Comparison of ENCODE assay signal across 15 cellular contexts in the genomic region with DNA sequence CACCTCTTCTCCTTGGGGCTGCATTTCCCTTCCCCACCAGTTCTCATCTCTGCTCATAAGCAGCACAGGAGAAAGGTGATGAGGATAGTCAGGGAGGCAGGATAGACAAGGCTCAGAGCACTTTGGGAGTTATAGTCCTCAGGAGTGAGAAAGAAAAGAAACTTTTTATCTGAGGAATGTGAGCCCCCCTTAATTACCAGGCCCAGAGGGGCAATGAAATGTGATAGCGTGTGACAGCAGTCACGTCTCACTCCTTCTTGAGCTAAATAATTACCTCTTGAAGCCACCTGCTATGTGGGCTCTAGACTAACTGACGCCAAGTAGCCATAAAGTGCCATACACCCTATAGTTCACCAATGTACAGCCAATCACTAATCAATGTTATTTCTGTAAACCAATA.
A peak's percentile ranks its signal among the peaks of the same experiment; 100 is the strongest.
DNase-seq lines count a peak whose midpoint lies in the region; ATAC-seq and TF ChIP-seq lines count a peak whose summit lies in the region.
"Had no signal": no experiment of that assay in that cellular context is flagged by ENCODE, and none has a peak within 500 bp of the region (broad histone marks: within the 10 kb centered on the region; RNA-seq: fewer than 3 reads in every experiment).

No MANE protein-coding gene starts in this region.

- H3K4me3 ChIP-seq in Panc1 (ENCODE audit: low read depth in 2 of 2, low read length in 2 of 2): no peak overlapping the region
- no peak overlapping the region for H3K4me3 ChIP-seq in neural progenitor cell

- no TSS peak for BruUV-seq in Panc1 (replicated peaks; lab: Mats Ljungman, UMichigan)

- no peaks in the 10 kb centered on the region for H3K27me3 ChIP-seq in Panc1 (ENCODE audit: control insufficient read depth, insufficient read depth, low read length)
- H3K27me3 ChIP-seq in neural progenitor cell: no peaks in the 10 kb centered on the region

- POLR2A ChIA-PET in Panc1 (lab: Charles Lee): no interaction called here

- H3K4me1 Mint-ChIP-seq in neural progenitor cell: peaks cover 21% of the 10 kb centered on the region
- H3K4me1 Mint-ChIP-seq: CD14-positive monocyte had no signal

- H3K9me3 Mint-ChIP-seq in neural progenitor cell: peaks cover 17% of the 10 kb centered on the region

- H3K36me3 Mint-ChIP-seq in neural progenitor cell: no peaks in the 10 kb centered on the region
- H3K36me3 Mint-ChIP-seq: CD14-positive monocyte had no signal

- H3F3A ChIP-seq in neural progenitor cell (ENCODE audit: low read depth): no peaks in the 10 kb centered on the region

- H3K36me3 ChIP-seq in Panc1 (ENCODE audit: control insufficient read depth, insufficient read depth, low read length) (no peaks in the 10 kb centered on the region), neural progenitor cell (no peaks in the 10 kb centered on the region)

- no peaks in the 10 kb centered on the region for H4K20me1 ChIP-seq in neural progenitor cell (ENCODE audit: low read depth)

- no peaks in the 10 kb centered on the region; the same call in 1 of the 2 replicates for H3K4me1 ChIP-seq in Panc1 (ENCODE audit: control insufficient read depth, insufficient read depth, low read length)
- peaks cover 15% of the 10 kb centered on the region for H3K4me1 ChIP-seq in neural progenitor cell

- CTCF ChIA-PET in Panc1 (lab: Charles Lee): no interaction called here

- H3K79me2 ChIP-seq in neural progenitor cell (ENCODE audit: low read depth): no peaks in the 10 kb centered on the region

- intact Hi-C loops in Panc1 (cut with micrococcal nuclease; ENCODE audit: unreplicated experiment): no loop called here
- intact Hi-C loops in left colon (cut with DNase I, micrococcal nuclease): no loop called here

- H2AFZ ChIP-seq in neural progenitor cell (replicated peaks): peak overlapping the region; percentile 22

- no peak overlapping the region for H3K4me2 ChIP-seq in neural progenitor cell

- H3K9ac ChIP-seq in neural progenitor cell: no peak overlapping the region

- peak; percentile 43 for DNase-seq in NCI-H748 (lab: John Stamatoyannopoulos, UW; ENCODE audit: unreplicated experiment)
- DNase-seq in NCI-H748 treated with DMSO at 0.1 percent for 48 hours (lab: John Stamatoyannopoulos, UW): no peak
- DNase-seq in NCI-H128 (lab: John Stamatoyannopoulos, UW; ENCODE audit: unreplicated experiment): peak; percentile 42
- no peak for DNase-seq in Panc1 (ENCODE audit: low read depth, low spot score)
- peak; percentile 7 for DNase-seq in neural progenitor cell (ENCODE audit: low spot score)
- no peak for DNase-seq in midbrain (lab: John Stamatoyannopoulos, UW)
- no peak for DNase-seq in left colon
- no peak for DNase-seq in NCI-H69 (lab: John Stamatoyannopoulos, UW)
- DNase-seq: COR-L47, DMS53, KBM-7, NCI-H1048, NCI-H2029 treated with DMSO at 0.1 percent for 48 hours, NCI-H345 had no signal

- H3K27ac ChIP-seq in Panc1 (ENCODE audit: low read length) (peak overlapping the region; percentile 70), neural progenitor cell (no peak overlapping the region)

- no peak for ATAC-seq in Panc1
- ATAC-seq in left colon: no peak

- no peak overlapping the region for H3K4me3 Mint-ChIP-seq in neural progenitor cell
- H3K4me3 Mint-ChIP-seq: CD14-positive monocyte had no signal

- in situ Hi-C loops in Panc1 (cut with HindIII; ENCODE audit: low pct_unique_long_range_greater_than_20kb, low sequenced_read_pairs): no loop called here

- TF ChIP-seq CTCF in Panc1 (IDR thresholded peaks at IDR 0.05) (no peak), neural progenitor cell (IDR thresholded peaks at IDR 0.05) (no peak)

- peaks cover 2% of the 10 kb centered on the region for H3K27me3 Mint-ChIP-seq in neural progenitor cell (ENCODE audit: insufficient read depth, low read depth)

- H3K9me3 ChIP-seq in Panc1 (ENCODE audit: control insufficient read depth, insufficient read depth, low read depth, low read length): 0 out of 2 replicates have a peak, but pooled peaks cover 2% of the 10 kb centered on the region
- H3K9me3 ChIP-seq in neural progenitor cell (ENCODE audit: low read depth): no peaks in the 10 kb centered on the region

- H3K27ac Mint-ChIP-seq in neural progenitor cell: no peak overlapping the region
- H3K27ac Mint-ChIP-seq: CD14-positive monocyte had no signal

Comparison
In these comparisons a context has a peak if more than half of its experiments do, and no peak if none do; other contexts are left out.
1. DNase-seq: peak in NCI-H748 (single experiment), NCI-H128 (single experiment) and neural progenitor cell (single experiment); none in NCI-H748 treated with DMSO at 0.1 percent for 48 hours (single experiment), Panc1 (single experiment), midbrain (single experiment), left colon (0 of 2) and NCI-H69 (single experiment).